In genomic region chr5:77871016-77871415, GRCh38 we compare ENCODE assay signal across 8 cellular contexts.
"Had no signal": no experiment of that assay in that cellular context is flagged by ENCODE, and none has a peak within 500 bp of the region (broad histone marks: within the 10 kb centered on the region; RNA-seq: fewer than 3 reads in every experiment).

No MANE protein-coding gene starts in this region.

- H3K4me3 ChIP-seq: GM12878 had no signal

- ATAC-seq: GM12878 had no signal

- DNase-seq: GDM1, GF-D8 had no signal

- FAIRE-seq: G401.6, GM12878, GM12891, GM12892, GM18507, GM19239 had no signal
